Comparison of ENCODE assay signal across 25 cellular contexts in the genomic region with DNA sequence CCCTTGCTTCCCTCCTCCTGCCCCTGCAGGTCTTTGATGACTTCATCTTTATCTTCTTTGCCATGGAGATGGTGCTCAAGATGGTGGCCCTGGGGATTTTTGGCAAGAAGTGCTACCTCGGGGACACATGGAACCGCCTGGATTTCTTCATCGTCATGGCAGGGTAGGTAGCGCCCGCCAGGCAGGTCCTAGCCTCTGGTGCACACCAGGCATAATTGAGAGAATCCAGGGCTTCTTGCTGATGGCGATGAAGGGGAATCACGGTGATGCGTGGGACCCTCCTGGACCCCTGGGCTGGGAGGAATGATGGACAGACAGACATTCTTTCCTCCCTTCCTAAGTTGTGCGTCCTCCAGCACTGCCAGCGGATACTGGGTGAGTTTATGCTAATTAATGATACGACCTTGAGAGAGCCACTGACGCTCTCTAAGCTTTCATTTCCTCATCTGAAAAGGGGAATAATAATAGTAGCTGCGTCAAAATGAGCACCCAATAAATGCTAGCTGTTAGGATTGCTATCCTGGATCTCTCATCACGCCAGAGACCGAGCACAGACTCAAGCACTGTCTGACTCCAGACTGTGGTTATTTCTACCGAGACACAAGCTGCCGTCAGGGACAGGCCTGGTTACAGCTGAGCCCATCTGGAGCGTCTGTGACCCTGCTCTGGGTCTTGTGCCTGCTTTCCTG. TPM values are rescaled to one million over a fixed set of nuclear protein-coding genes. Genes with fewer than 3 reads are reported as not detected.
"Had no signal": no experiment of that assay in that cellular context is flagged by ENCODE, and none has a peak within 500 bp of the region (broad histone marks: within the 10 kb centered on the region; RNA-seq: fewer than 3 reads in every experiment).

No MANE protein-coding gene starts in this region.

- H3K4me1 ChIP-seq: left lung, right atrium auricular region had no signal

- DNase-seq: activated CD4-positive, alpha-beta T cell treated with anti-CD3 and anti-CD28 coated beads, Interleukin-2, amount 50 U/mL, for 4 hours; activated CD4-positive, CD25-positive, alpha-beta regulatory T cell treated with anti-CD3 and anti-CD28 coated beads, Interleukin-2, amount 50 U/mL, for 72 hours; activated effector memory CD4-positive, alpha-beta T cell treated with Interleukin-2 at 50 U/mL for 16 hours; activated T-cell treated with anti-CD3 and anti-CD28 coated beads, Interleukin-2, amount 50 U/mL, for 24 hours; amniotic stem cell; central memory CD4-positive, alpha-beta T cell; hippocampal formation; kidney; mucosa of descending colon; naive thymus-derived CD8-positive, alpha-beta T cell; nucleus accumbens; stimulated activated CD4-positive, alpha-beta T cell treated with anti-CD3 and anti-CD28 coated beads, Interleukin-15, amount 100 ng/mL, for 24 hours; stimulated activated CD4-positive, alpha-beta T cell treated with anti-CD3 and anti-CD28 coated beads, Interleukin-4, amount 100 ng/mL, for 24 hours; T1000; trophoblast cell had no signal

- H3K36me3 Mint-ChIP-seq: activated naive CD8-positive, alpha-beta T cell had no signal

- ATAC-seq: esophagus mucosa; left lung; mucosa of descending colon; naive thymus-derived CD8-positive, alpha-beta T cell had no signal

- H3K27me3 Mint-ChIP-seq: activated naive CD8-positive, alpha-beta T cell had no signal

- H3K4me3 Mint-ChIP-seq: activated naive CD8-positive, alpha-beta T cell; activated T-cell treated with anti-CD3 and anti-CD28 coated beads, Interleukin-2, amount 50 U/mL, for 24 hours; stimulated activated naive CD8-positive, alpha-beta T cell treated with anti-CD3 and anti-CD28 coated beads, Interleukin-15, Interleukin-2, amounts not matched to agents 100 ng/mL and 50 ng/mL, for 24 hours had no signal

- H3K27ac Mint-ChIP-seq: progenitor cell of endocrine pancreas had no signal

- H3K36me3 ChIP-seq: left lung, right atrium auricular region, suprapubic skin had no signal

- H3K4me3 ChIP-seq: coronary artery, left lung, mucosa of descending colon, right atrium auricular region, skin epidermis, suprapubic skin had no signal

- H3K27ac ChIP-seq: coronary artery, left lung, right atrium auricular region, skin epidermis, suprapubic skin had no signal

- H3K27me3 ChIP-seq: right atrium auricular region had no signal

RNA-seq across cellular contexts. Expression of a gene that starts 30.1 kb away (rescaled TPM):
- total RNA-seq: glomerular endothelial cell had no signal
